Comparison of ENCODE assay signal across 33 cellular contexts in genomic region chr19:31613683-31614219, GRCh38.
DNase-seq lines count a peak whose midpoint lies in the region; ATAC-seq, FAIRE-seq and TF ChIP-seq lines count a peak whose summit lies in the region.
"Had no signal": no experiment of that assay in that cellular context is flagged by ENCODE, and none has a peak within 500 bp of the region (broad histone marks: within the 10 kb centered on the region; RNA-seq: fewer than 3 reads in every experiment).

No MANE protein-coding gene starts in this region.

- no peaks in the 10 kb centered on the region for H3K9me3 Mint-ChIP-seq in endothelial cell (ENCODE audit: unreplicated experiment)
- H3K9me3 Mint-ChIP-seq in neural crest cell: no peaks in the 10 kb centered on the region
- H3K9me3 Mint-ChIP-seq: activated CD4-positive, alpha-beta T cell treated with anti-CD3 and anti-CD28 coated beads, Interleukin-2, amount 10 ng/mL, durations not matched to agents 24 days and 14 days; activated T-helper 2 cell treated with anti-CD3 and anti-CD28 coated beads, Interferon-gamma antibody, Interleukin-2, Interleukin-4, amounts not matched to agents 10 μg/mL and 5 μg/mL and 100 μg/mL, durations not matched to agents 14 hours and 24 hours and 36 hours had no signal

- no peak overlapping the region for H3K27ac Mint-ChIP-seq in endothelial cell (ENCODE audit: unreplicated experiment)
- no peak overlapping the region for H3K27ac Mint-ChIP-seq in neural crest cell (ENCODE audit: unreplicated experiment)
- H3K27ac Mint-ChIP-seq: activated CD4-positive, alpha-beta T cell treated with anti-CD3 and anti-CD28 coated beads, Interleukin-2, amount 10 ng/mL, durations not matched to agents 24 days and 14 days; activated T-helper 2 cell treated with anti-CD3 and anti-CD28 coated beads, Interferon-gamma antibody, Interleukin-2, Interleukin-4, amounts not matched to agents 10 μg/mL and 5 μg/mL and 100 μg/mL, durations not matched to agents 14 hours and 24 hours and 36 hours; CD4-positive, CD25-positive, alpha-beta regulatory T cell had no signal

- intact Hi-C loops in HepG2 (cut with micrococcal nuclease; ENCODE audit: unreplicated experiment): no loop called here
- intact Hi-C loops in right lobe of liver (cut with DNase I): no loop called here

- H3K27me3 Mint-ChIP-seq in endothelial cell (ENCODE audit: unreplicated experiment) (peaks cover 2% of the 10 kb centered on the region), neural crest cell (ENCODE audit: low read depth) (peaks cover 14% of the 10 kb centered on the region)
- H3K27me3 Mint-ChIP-seq: activated CD4-positive, alpha-beta T cell treated with anti-CD3 and anti-CD28 coated beads, Interleukin-2, amount 10 ng/mL, durations not matched to agents 24 days and 14 days; CD4-positive, CD25-positive, alpha-beta regulatory T cell had no signal

- H3K79me2 ChIP-seq in HepG2 (ENCODE audit: insufficient read depth, low read length): no peaks in the 10 kb centered on the region
- H3K79me2 ChIP-seq: hepatocyte had no signal

- TF ChIP-seq POLR2A in HepG2 (IDR thresholded peaks at IDR 0.05; ENCODE audit: insufficient read depth in 1 of 2, low read depth in 2 of 2, low read length in 2 of 2) (no peak), right lobe of liver (IDR thresholded peaks at IDR 0.05) (no peak)

- ATAC-seq in HepG2: no peak
- ATAC-seq in right lobe of liver: no peak
- ATAC-seq in HG02610 (IDR thresholded peaks at IDR 0.05; ENCODE audit: unreplicated experiment): no peak
- no peak for ATAC-seq in HG03354 (IDR thresholded peaks at IDR 0.05; ENCODE audit: poor library complexity, severe bottlenecking, unreplicated experiment)
- ATAC-seq: PC-3 had no signal

- TF ChIP-seq RAD21 in HepG2 (CRISPR knock-in tag; IDR thresholded peaks at IDR 0.05): no peak

- H3K27ac ChIP-seq in HepG2 (ENCODE audit: extremely low read length, insufficient read depth, low read length): no peak overlapping the region
- H3K27ac ChIP-seq in right lobe of liver: no peak overlapping the region
- H3K27ac ChIP-seq: A549, breast epithelium, hepatocyte had no signal

- FAIRE-seq in HepG2 (lab: Jason Lieb, UNC): no peak
- FAIRE-seq: A549, D721Med, GM18507, H54 had no signal

- H3K36me3 Mint-ChIP-seq in endothelial cell (ENCODE audit: low read depth, unreplicated experiment) (no peaks in the 10 kb centered on the region), neural crest cell (ENCODE audit: low read depth) (no peaks in the 10 kb centered on the region)
- H3K36me3 Mint-ChIP-seq: CD4-positive, CD25-positive, alpha-beta regulatory T cell had no signal

- 17% methylated on average over 3 of the region's 4 CpGs for WGBS in HepG2 (ENCODE audit: low lambda C conversion rate)
- 42% methylated on average over 4 of the region's 4 CpGs for WGBS in right lobe of liver (ENCODE audit: insufficient coverage, low coverage, low lambda C conversion rate, missing lambda C conversion rate)

- H2AFZ ChIP-seq in HepG2 (ENCODE audit: low read length): no peak overlapping the region
- H2AFZ ChIP-seq: hepatocyte had no signal

- H3K9me3 ChIP-seq in HepG2 (ENCODE audit: low read length): peaks cover 72% of the 10 kb centered on the region
- no peaks in the 10 kb centered on the region for H3K9me3 ChIP-seq in right lobe of liver
- H3K9me3 ChIP-seq: breast epithelium had no signal

- POLR2A ChIA-PET in HepG2 (lab: Yijun Ruan, JAX): no interaction called here

- H3K4me2 ChIP-seq in HepG2 (ENCODE audit: low read depth, low read length): no peak overlapping the region
- H3K4me2 ChIP-seq: A549, hepatocyte, smooth muscle cell had no signal

- DNase-seq in HepG2 (ENCODE audit: low spot score) (no peak), right lobe of liver (no peak), endothelial cell (ENCODE audit: low spot score) (peak; percentile 6), neural crest cell (ENCODE audit: low read depth, low spot score) (no peak)
- DNase-seq in stimulated activated CD4-positive, alpha-beta T cell treated with anti-CD3 and anti-CD28 coated beads, Interleukin-12 subunit alpha, Interleukin-12 subunit beta, amount 100 ng/mL, for 4 hours: no peak
- no peak for DNase-seq in effector CD8-positive, alpha-beta T cell (lab: John Stamatoyannopoulos, UW)
- DNase-seq: activated CD4-positive, alpha-beta T cell treated with anti-CD3 and anti-CD28 coated beads, Interleukin-2, amount 10 ng/mL, durations not matched to agents 24 days and 14 days; activated CD8-positive, alpha-beta memory T cell treated with anti-CD3 and anti-CD28 coated beads for 24 hours; activated naive CD4-positive, alpha-beta T cell treated with anti-CD3 and anti-CD28 coated beads, Interleukin-2, amount 50 U/mL, for 16 hours; activated T-cell treated with anti-CD3 and anti-CD28 coated beads for 4 hours; AML-193; amniotic stem cell; CD4-positive, CD25-positive, alpha-beta regulatory T cell; Karpas-422; NCI-H1436; NCI-H2081; NCI-H524 treated with DMSO at 0.1 percent for 48 hours; NK-92 treated with Interleukin-12 subunit alpha and Interleukin-12 subunit beta, amount 100 ng/mL, for 24 hours; PC-3; SHP77; stimulated activated CD4-positive, alpha-beta T cell treated with anti-CD3 and anti-CD28 coated beads, Interleukin-1b, Interleukin-23, amount 100 ng/mL, for 48 hours; stimulated activated naive CD4-positive, alpha-beta T cell treated with Interleukin-2 at 50 U/mL for 16 hours; SW 1271 had no signal

- TF ChIP-seq CTCF in HepG2 (CRISPR knock-in tag; IDR thresholded peaks at IDR 0.05): no peak
- TF ChIP-seq CTCF in right lobe of liver (IDR thresholded peaks at IDR 0.05): no peak
- no peak for TF ChIP-seq CTCF in endothelial cell (IDR thresholded peaks at IDR 0.05; ENCODE audit: unreplicated experiment)
- peak; percentile 14 for TF ChIP-seq CTCF in neural crest cell (conservative IDR thresholded peaks at IDR 0.05)

- in situ Hi-C loops in HepG2 (cut with HindIII; ENCODE audit: extremely low pct_ligation_motif_present, low pct_unique_long_range_greater_than_20kb): no loop called here

- no peaks in the 10 kb centered on the region for H4K20me1 ChIP-seq in HepG2 (ENCODE audit: insufficient read depth, low read length)

- CTCF ChIA-PET in HepG2 (lab: Yijun Ruan, JAX; ENCODE audit: low intra/inter-chr PET ratio, low total read pairs): no interaction called here

- no peaks in the 10 kb centered on the region for H3K4me1 ChIP-seq in HepG2 (ENCODE audit: insufficient read depth, low read length)
- H3K4me1 ChIP-seq in right lobe of liver: no peaks in the 10 kb centered on the region
- H3K4me1 ChIP-seq: A549, breast epithelium had no signal

- H3K4me1 Mint-ChIP-seq in endothelial cell (ENCODE audit: unreplicated experiment) (peaks cover 4% of the 10 kb centered on the region), neural crest cell (no peaks in the 10 kb centered on the region)
- H3K4me1 Mint-ChIP-seq: activated CD4-positive, alpha-beta T cell treated with anti-CD3 and anti-CD28 coated beads, Interleukin-2, amount 10 ng/mL, durations not matched to agents 24 days and 14 days; CD4-positive, CD25-positive, alpha-beta regulatory T cell had no signal

- H3K36me3 ChIP-seq in HepG2 (replicated peaks in 1 of 2; ENCODE audit: control insufficient read depth in 1 of 2, insufficient read depth in 2 of 2, low read length in 2 of 2) (no peaks in the 10 kb centered on the region), right lobe of liver (no peaks in the 10 kb centered on the region)
- H3K36me3 ChIP-seq: breast epithelium had no signal

- TF ChIP-seq EP300 in HepG2 (IDR thresholded peaks at IDR 0.05; ENCODE audit: low read depth in 2 of 2, low read length in 2 of 2) (no peak), HepG2 (CRISPR knock-in tag; IDR thresholded peaks at IDR 0.05; ENCODE audit: borderline replicate concordance) (no peak)

- H3K4me3 Mint-ChIP-seq in endothelial cell (ENCODE audit: unreplicated experiment) (no peak overlapping the region), neural crest cell (no peak overlapping the region)
- H3K4me3 Mint-ChIP-seq: activated CD4-positive, alpha-beta T cell treated with anti-CD3 and anti-CD28 coated beads, Interleukin-2, amount 10 ng/mL, durations not matched to agents 24 days and 14 days; CD4-positive, CD25-positive, alpha-beta regulatory T cell had no signal

- H3K27me3 ChIP-seq in HepG2 (ENCODE audit: control insufficient read depth in 1 of 2, insufficient read depth in 2 of 2, low read length in 2 of 2): no peaks in the 10 kb centered on the region; a peak in 1 of 5 replicates
- H3K27me3 ChIP-seq in right lobe of liver: no peaks in the 10 kb centered on the region
- H3K27me3 ChIP-seq: breast epithelium had no signal

- H3K4me3 ChIP-seq in HepG2 (replicated peaks in 1 of 3; ENCODE audit: insufficient read depth in 1 of 3, low read depth in 2 of 3, low read length in 3 of 3) (no peak overlapping the region), right lobe of liver (no peak overlapping the region)
- H3K4me3 ChIP-seq: A549, breast epithelium, hepatocyte, smooth muscle cell had no signal

- no TSS peak for BruUV-seq in HepG2 (replicated peaks; lab: Mats Ljungman, UMichigan)

- H3K9ac ChIP-seq in HepG2 (ENCODE audit: insufficient read depth, low read depth, low read length): no peak overlapping the region

TF ChIP-seq in HepG2, 621 proteins besides CTCF, POLR2A, EP300 and RAD21:
- no peak for TF ChIP-seq ZNF34 (CRISPR knock-in tag; IDR thresholded peaks at IDR 0.05; ENCODE audit: borderline replicate concordance)
- peak; percentile 90 for TF ChIP-seq ZSCAN22 (CRISPR knock-in tag; IDR thresholded peaks at IDR 0.05)
